Comparison of ENCODE assay signal across 16 cellular contexts in the genomic region with DNA sequence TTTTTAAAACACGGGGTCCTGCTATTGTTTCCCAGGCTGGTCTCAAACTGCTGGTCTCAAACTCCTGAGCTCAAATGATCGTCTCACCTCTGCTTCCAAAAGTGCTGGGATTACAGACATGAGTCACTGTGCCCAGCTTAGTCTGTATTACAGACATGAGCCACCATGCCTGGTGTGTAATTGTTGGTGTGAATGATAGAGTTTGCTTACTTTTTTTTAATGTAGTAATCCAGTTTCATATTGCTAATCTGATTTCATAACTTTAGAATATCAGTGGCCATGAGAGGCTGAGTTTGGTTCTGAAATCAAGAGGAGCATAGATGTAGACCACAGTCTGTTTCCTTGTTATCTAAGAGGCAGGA. TPM values are rescaled to one million over a fixed set of nuclear protein-coding genes. Genes with fewer than 3 reads are reported as not detected.
DNase-seq lines count a peak whose midpoint lies in the region; ATAC-seq and TF ChIP-seq lines count a peak whose summit lies in the region.
"Had no signal": no experiment of that assay in that cellular context is flagged by ENCODE, and none has a peak within 500 bp of the region (broad histone marks: within the 10 kb centered on the region; RNA-seq: fewer than 3 reads in every experiment).

No MANE protein-coding gene starts in this region.

- no peaks in the 10 kb centered on the region for H3K36me3 ChIP-seq in CD8-positive, alpha-beta memory T cell (ENCODE audit: insufficient read depth, low read length)
- no peaks in the 10 kb centered on the region for H3K36me3 ChIP-seq in neural cell (ENCODE audit: insufficient read depth, low read length)
- H3K36me3 ChIP-seq: gastrocnemius medialis, SJCRH30, tibial artery had no signal

- H3K4me2 ChIP-seq in neural cell (ENCODE audit: low read length) = no peak overlapping the region

- no peaks in the 10 kb centered on the region for H3K9me3 Mint-ChIP-seq in CD8-positive, alpha-beta memory T cell
- H3K9me3 Mint-ChIP-seq in activated naive CD8-positive, alpha-beta T cell treated with anti-CD3 and anti-CD28 coated beads for 36 hours = no peaks in the 10 kb centered on the region
- H3K9me3 Mint-ChIP-seq in stimulated activated naive B cell treated with anti-CD40 and anti-IgM and Interleukin-4, amounts not matched to agents 10 μg/mL and 1 μg/mL and 100 μg/mL, for 72 hours = no peaks in the 10 kb centered on the region
- H3K9me3 Mint-ChIP-seq: nephron progenitor cell had no signal

- peaks cover 66% of the 10 kb centered on the region for H3K4me1 ChIP-seq in CD8-positive, alpha-beta memory T cell (ENCODE audit: insufficient read depth, low read length)

- no peaks in the 10 kb centered on the region for H3K9me3 ChIP-seq in CD8-positive, alpha-beta memory T cell (ENCODE audit: low read length)
- H3K9me3 ChIP-seq in neural cell (ENCODE audit: low read length) = no peaks in the 10 kb centered on the region
- H3K9me3 ChIP-seq: gastrocnemius medialis, SJCRH30, tibial artery had no signal

- no peaks in the 10 kb centered on the region for H3K27me3 ChIP-seq in CD8-positive, alpha-beta memory T cell (ENCODE audit: insufficient read depth, low read length, poor library complexity, severe bottlenecking)
- H3K27me3 ChIP-seq in neural cell (ENCODE audit: insufficient read depth, low read depth, low read length) = no peaks in the 10 kb centered on the region
- H3K27me3 ChIP-seq: gastrocnemius medialis, SJCRH30, tibial artery had no signal

- no peak for TF ChIP-seq RAD21 in neural cell (conservative IDR thresholded peaks at IDR 0.05)

- ATAC-seq in stimulated activated naive B cell treated with anti-CD40 and anti-IgM and Interleukin-4, amounts not matched to agents 10 μg/mL and 1 μg/mL and 100 μg/mL, for 72 hours (replicated peaks) = no peak
- ATAC-seq in GM21723 (IDR thresholded peaks at IDR 0.05; ENCODE audit: unreplicated experiment) = no peak
- ATAC-seq in HG03025 (IDR thresholded peaks at IDR 0.05; ENCODE audit: low FRiP score, unreplicated experiment) = no peak
- ATAC-seq: gastrocnemius medialis had no signal

- H2AFZ ChIP-seq in neural cell (ENCODE audit: low read depth, low read length) = no peak overlapping the region

- H3K4me1 Mint-ChIP-seq in CD8-positive, alpha-beta memory T cell = peaks cover 65 to 80% (median 74%) of the 10 kb centered on the region in 3 donors
- H3K4me1 Mint-ChIP-seq in activated naive CD8-positive, alpha-beta T cell treated with anti-CD3 and anti-CD28 coated beads for 36 hours = peaks cover 62% of the 10 kb centered on the region
- H3K4me1 Mint-ChIP-seq in stimulated activated naive B cell treated with anti-CD40 and anti-IgM and Interleukin-4, amounts not matched to agents 10 μg/mL and 1 μg/mL and 100 μg/mL, for 72 hours = peaks cover 29 to 55% of the 10 kb centered on the region in 2 donors

- H3K36me3 Mint-ChIP-seq in CD8-positive, alpha-beta memory T cell = peaks cover 0 to 37% (median 4%) of the 10 kb centered on the region in 3 donors
- peaks cover 6% of the 10 kb centered on the region for H3K36me3 Mint-ChIP-seq in activated naive CD8-positive, alpha-beta T cell treated with anti-CD3 and anti-CD28 coated beads for 36 hours
- peaks cover 4 to 5% of the 10 kb centered on the region in 2 donors for H3K36me3 Mint-ChIP-seq in stimulated activated naive B cell treated with anti-CD40 and anti-IgM and Interleukin-4, amounts not matched to agents 10 μg/mL and 1 μg/mL and 100 μg/mL, for 72 hours

- peak overlapping the region; percentile 43 to 97 (median 78) for H3K27ac Mint-ChIP-seq in CD8-positive, alpha-beta memory T cell
- peak overlapping the region; percentile 72 for H3K27ac Mint-ChIP-seq in activated naive CD8-positive, alpha-beta T cell treated with anti-CD3 and anti-CD28 coated beads for 36 hours
- no peak overlapping the region for H3K27ac Mint-ChIP-seq in stimulated activated naive B cell treated with anti-CD40 and anti-IgM and Interleukin-4, amounts not matched to agents 10 μg/mL and 1 μg/mL and 100 μg/mL, for 72 hours
- H3K27ac Mint-ChIP-seq: nephron progenitor cell had no signal

- H3K9me2 ChIP-seq in neural cell (ENCODE audit: insufficient read depth, low read length) = no peaks in the 10 kb centered on the region

- no peaks in the 10 kb centered on the region for H4K20me1 ChIP-seq in neural cell (ENCODE audit: insufficient read depth)

- no peaks in the 10 kb centered on the region for H3F3A ChIP-seq in neural cell (ENCODE audit: insufficient read depth, low read length, poor library complexity, severe bottlenecking)

- POLR2A ChIA-PET in CD8-positive, alpha-beta memory T cell (lab: Charles Lee) = no interaction called here

- TF ChIP-seq CTCF in neural cell (IDR thresholded peaks at IDR 0.05; ENCODE audit: poor library complexity, severe bottlenecking) = no peak

- CTCF ChIA-PET in CD8-positive, alpha-beta memory T cell (lab: Charles Lee) = interaction anchor here (0.7 to 1.2 kb wide), 2 partner anchors 9 to 36 kb away, joined by 3 read pairs; no protein-coding TSS in a partner anchor

- no peak overlapping the region for H3K4me3 ChIP-seq in CD8-positive, alpha-beta memory T cell (ENCODE audit: low read length)
- H3K4me3 ChIP-seq in neural cell (ENCODE audit: low read length) = peak overlapping the region; percentile 74
- H3K4me3 ChIP-seq: gastrocnemius medialis, SJCRH30, tibial artery had no signal

- peak overlapping the region; percentile 83 to 100 (median 99) for H3K4me3 Mint-ChIP-seq in CD8-positive, alpha-beta memory T cell
- no peak overlapping the region for H3K4me3 Mint-ChIP-seq in activated naive CD8-positive, alpha-beta T cell treated with anti-CD3 and anti-CD28 coated beads for 36 hours
- no peak overlapping the region for H3K4me3 Mint-ChIP-seq in stimulated activated naive B cell treated with anti-CD40 and anti-IgM and Interleukin-4, amounts not matched to agents 10 μg/mL and 1 μg/mL and 100 μg/mL, for 72 hours

- no peaks in the 10 kb centered on the region for H3K27me3 Mint-ChIP-seq in CD8-positive, alpha-beta memory T cell
- no peaks in the 10 kb centered on the region for H3K27me3 Mint-ChIP-seq in activated naive CD8-positive, alpha-beta T cell treated with anti-CD3 and anti-CD28 coated beads for 36 hours
- H3K27me3 Mint-ChIP-seq in stimulated activated naive B cell treated with anti-CD40 and anti-IgM and Interleukin-4, amounts not matched to agents 10 μg/mL and 1 μg/mL and 100 μg/mL, for 72 hours = no peaks in the 10 kb centered on the region

- TF ChIP-seq EP300 in neural cell (conservative IDR thresholded peaks at IDR 0.05; ENCODE audit: poor library complexity, severe bottlenecking) = no peak

- peaks cover 60% of the 10 kb centered on the region for H3K79me2 ChIP-seq in neural cell (replicated peaks; ENCODE audit: insufficient read depth, low read length)

- H3K27ac ChIP-seq in CD8-positive, alpha-beta memory T cell (ENCODE audit: low read depth, low read length) = no peak overlapping the region
- H3K27ac ChIP-seq in neural cell (ENCODE audit: low read length) = no peak overlapping the region
- H3K27ac ChIP-seq: C4-2B, gastrocnemius medialis, SJCRH30, tibial artery had no signal

- H3K9ac ChIP-seq in neural cell (ENCODE audit: low read length) = no peak overlapping the region

- no peak for DNase-seq in CD8-positive, alpha-beta memory T cell
- peak; percentile 17 for DNase-seq in OCI-M1 (lab: John Stamatoyannopoulos, UW)
- DNase-seq in activated naive CD8-positive, alpha-beta T cell treated with anti-CD3 and anti-CD28 coated beads for 36 hours = peak; percentile 36
- no peak for DNase-seq in stimulated activated naive B cell treated with anti-CD40 and anti-IgM and Interleukin-4, amounts not matched to agents 10 μg/mL and 1 μg/mL and 100 μg/mL, for 72 hours
- DNase-seq: amniotic stem cell, gastrocnemius medialis, NCI-H146, nephron progenitor cell, retina, SJCRH30, T1000, tibial artery had no signal

TF ChIP-seq in neural cell, 6 proteins besides CTCF, POLR2A, EP300 and RAD21:
- TF ChIP-seq, protein P1, sequence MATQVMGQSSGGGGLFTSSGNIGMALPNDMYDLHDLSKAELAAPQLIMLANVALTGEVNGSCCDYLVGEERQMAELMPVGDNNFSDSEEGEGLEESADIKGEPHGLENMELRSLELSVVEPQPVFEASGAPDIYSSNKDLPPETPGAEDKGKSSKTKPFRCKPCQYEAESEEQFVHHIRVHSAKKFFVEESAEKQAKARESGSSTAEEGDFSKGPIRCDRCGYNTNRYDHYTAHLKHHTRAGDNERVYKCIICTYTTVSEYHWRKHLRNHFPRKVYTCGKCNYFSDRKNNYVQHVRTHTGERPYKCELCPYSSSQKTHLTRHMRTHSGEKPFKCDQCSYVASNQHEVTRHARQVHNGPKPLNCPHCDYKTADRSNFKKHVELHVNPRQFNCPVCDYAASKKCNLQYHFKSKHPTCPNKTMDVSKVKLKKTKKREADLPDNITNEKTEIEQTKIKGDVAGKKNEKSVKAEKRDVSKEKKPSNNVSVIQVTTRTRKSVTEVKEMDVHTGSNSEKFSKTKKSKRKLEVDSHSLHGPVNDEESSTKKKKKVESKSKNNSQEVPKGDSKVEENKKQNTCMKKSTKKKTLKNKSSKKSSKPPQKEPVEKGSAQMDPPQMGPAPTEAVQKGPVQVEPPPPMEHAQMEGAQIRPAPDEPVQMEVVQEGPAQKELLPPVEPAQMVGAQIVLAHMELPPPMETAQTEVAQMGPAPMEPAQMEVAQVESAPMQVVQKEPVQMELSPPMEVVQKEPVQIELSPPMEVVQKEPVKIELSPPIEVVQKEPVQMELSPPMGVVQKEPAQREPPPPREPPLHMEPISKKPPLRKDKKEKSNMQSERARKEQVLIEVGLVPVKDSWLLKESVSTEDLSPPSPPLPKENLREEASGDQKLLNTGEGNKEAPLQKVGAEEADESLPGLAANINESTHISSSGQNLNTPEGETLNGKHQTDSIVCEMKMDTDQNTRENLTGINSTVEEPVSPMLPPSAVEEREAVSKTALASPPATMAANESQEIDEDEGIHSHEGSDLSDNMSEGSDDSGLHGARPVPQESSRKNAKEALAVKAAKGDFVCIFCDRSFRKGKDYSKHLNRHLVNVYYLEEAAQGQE (IDR thresholded peaks at IDR 0.05; ENCODE audit: borderline replicate concordance) = no peak
- TF ChIP-seq POLR2AphosphoS5 (IDR thresholded peaks at IDR 0.05) (no peak), EZH2 (IDR thresholded peaks at IDR 0.05; ENCODE audit: borderline replicate concordance, insufficient read depth, low read length, poor library complexity, severe bottlenecking) (no peak), SMC3 (conservative IDR thresholded peaks at IDR 0.05; ENCODE audit: poor library complexity) (no peak), MXI1 (conservative IDR thresholded peaks at IDR 0.05; ENCODE audit: poor library complexity, severe bottlenecking) (no peak), TAF1 (IDR thresholded peaks at IDR 0.05; ENCODE audit: low read depth) (no peak)
TF ChIP-seq in neural cell: peak in this region for 0.

RNA-seq across cellular contexts. Expression of a gene that starts 3.4 kb away (rescaled TPM):
- total RNA-seq in CD8-positive, alpha-beta memory T cell = 10 to 100 TPM; 89.9 to 93.6 TPM
- polyA plus RNA-seq in CD8-positive, alpha-beta memory T cell = 96.2 TPM
- total RNA-seq in activated naive CD8-positive, alpha-beta T cell treated with anti-CD3 and anti-CD28 coated beads for 36 hours = 10 to 100 TPM; 77.1 to 86.7 TPM
- polyA plus RNA-seq in neural cell = 62.0 and 65.2 TPM in 2 replicates
- 130 and 156 TPM in 2 replicates for polyA minus RNA-seq in neural cell

Comparison
In these comparisons a context has a peak if more than half of its experiments do, and no peak if none do; other contexts are left out.
1. DNase-seq: peak in OCI-M1 (single experiment) and activated naive CD8-positive, alpha-beta T cell treated with anti-CD3 and anti-CD28 coated beads for 36 hours (single experiment); none in CD8-positive, alpha-beta memory T cell (0 of 5) and stimulated activated naive B cell treated with anti-CD40 and anti-IgM and Interleukin-4, amounts not matched to agents 10 μg/mL and 1 μg/mL and 100 μg/mL, for 72 hours (single experiment).
2. H3K4me3 Mint-ChIP-seq: peak in CD8-positive, alpha-beta memory T cell (7 of 7); none in activated naive CD8-positive, alpha-beta T cell treated with anti-CD3 and anti-CD28 coated beads for 36 hours (single experiment) and stimulated activated naive B cell treated with anti-CD40 and anti-IgM and Interleukin-4, amounts not matched to agents 10 μg/mL and 1 μg/mL and 100 μg/mL, for 72 hours (0 of 2).